35 cellular contexts compared by ENCODE assay signal in the genomic region with DNA sequence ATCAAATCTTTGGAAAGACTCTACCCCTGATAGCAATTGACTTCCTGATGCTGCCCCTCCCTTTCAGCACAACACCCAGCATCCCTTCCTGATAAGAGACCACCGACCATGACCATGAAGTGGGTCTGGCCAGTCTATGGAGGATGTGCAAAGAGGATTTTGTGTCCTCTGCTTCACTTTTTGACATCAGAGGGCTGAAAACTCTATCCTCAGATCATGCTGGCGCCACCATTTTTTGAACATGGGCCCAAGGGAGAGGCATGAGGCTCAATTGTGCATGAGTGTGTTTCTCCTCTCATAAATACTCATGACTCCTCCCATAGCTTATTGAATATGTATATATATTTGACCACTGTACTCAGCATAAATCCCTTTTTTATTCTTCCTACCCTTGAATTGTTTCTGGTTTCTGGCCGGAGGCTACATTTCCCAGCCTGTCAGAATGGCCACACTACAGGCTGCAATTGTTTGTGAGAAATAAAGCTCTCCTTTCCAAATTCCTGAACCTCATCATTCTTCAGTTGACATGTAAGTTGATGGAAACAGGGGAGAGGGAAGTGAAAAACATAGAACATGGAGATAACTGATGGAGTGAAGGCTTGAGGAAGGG.
"Had no signal": no experiment of that assay in that cellular context is flagged by ENCODE, and none has a peak within 500 bp of the region (broad histone marks: within the 10 kb centered on the region; RNA-seq: fewer than 3 reads in every experiment).

No MANE protein-coding gene starts in this region.

- H3K4me3 Mint-ChIP-seq: activated B cell treated with CpG ODN at 0.5 μM for 24 hours; activated CD4-positive, alpha-beta memory T cell treated with anti-CD3 and anti-CD28 coated beads for 36 hours; activated CD4-positive, alpha-beta T cell treated with anti-CD3 and anti-CD28 coated beads, Interleukin-2, amount 10 ng/mL, durations not matched to agents 24 days and 14 days; activated CD8-positive, alpha-beta T cell treated with anti-CD3 and anti-CD28 coated beads for 36 hours; activated naive CD4-positive, alpha-beta T cell treated with anti-CD3 and anti-CD28 coated beads for 36 hours; activated naive CD8-positive, alpha-beta T cell treated with anti-CD3 and anti-CD28 coated beads for 36 hours; activated T-cell treated with anti-CD3 and anti-CD28 coated beads, Interleukin-2, amount 50 U/mL, for 4 hours; activated T-cell treated with anti-CD3 and anti-CD28 coated beads, Interleukin-2, amount 50 U/mL, for 72 hours; activated T-helper 1 cell treated with anti-CD3 and anti-CD28 coated beads, Interleukin-12 subunit alpha, Interleukin-12 subunit beta, Interleukin-2, Interleukin-4 antibody, amounts not matched to agents 30 ng/mL and 10 ng/mL and 1 ng/mL, durations not matched to agents 14 hours and 24 hours and 36 hours; activated T-helper 17 cell treated with anti-CD3 and anti-CD28 coated beads, Interleukin-2, amount 50 U/mL, for 72 hours; T-helper 1 cell treated with Interleukin-12 subunit alpha and Interleukin-12 subunit beta and Interleukin-4 antibody, amounts not matched to agents 30 μg/mL and 1 μg/mL, for 36 hours; T-helper 2 cell treated with Interferon-gamma antibody and Interleukin-4, amounts not matched to agents 5 μg/mL and 100 μg/mL, for 36 hours had no signal

- H3K27ac Mint-ChIP-seq: activated B cell treated with CpG ODN at 0.5 μM for 24 hours; activated CD4-positive, alpha-beta memory T cell treated with anti-CD3 and anti-CD28 coated beads for 36 hours; activated CD4-positive, alpha-beta T cell treated with anti-CD3 and anti-CD28 coated beads, Interleukin-2, amount 10 ng/mL, durations not matched to agents 24 days and 14 days; activated CD8-positive, alpha-beta T cell treated with anti-CD3 and anti-CD28 coated beads for 36 hours; activated naive CD4-positive, alpha-beta T cell treated with anti-CD3 and anti-CD28 coated beads for 36 hours; activated naive CD8-positive, alpha-beta T cell treated with anti-CD3 and anti-CD28 coated beads for 36 hours; activated T-cell treated with anti-CD3 and anti-CD28 coated beads, Interleukin-2, amount 50 U/mL, for 72 hours; activated T-helper 1 cell treated with anti-CD3 and anti-CD28 coated beads, Interleukin-12 subunit alpha, Interleukin-12 subunit beta, Interleukin-2, Interleukin-4 antibody, amounts not matched to agents 30 ng/mL and 10 ng/mL and 1 ng/mL, durations not matched to agents 14 hours and 24 hours and 36 hours; activated T-helper 17 cell treated with anti-CD3 and anti-CD28 coated beads, Interleukin-2, amount 50 U/mL, for 72 hours; T-helper 1 cell treated with Interleukin-12 subunit alpha and Interleukin-12 subunit beta and Interleukin-4 antibody, amounts not matched to agents 30 μg/mL and 1 μg/mL, for 36 hours; T-helper 2 cell treated with Interferon-gamma antibody and Interleukin-4, amounts not matched to agents 5 μg/mL and 100 μg/mL, for 36 hours had no signal

- H3K9me3 Mint-ChIP-seq: activated CD4-positive, alpha-beta memory T cell treated with anti-CD3 and anti-CD28 coated beads for 36 hours; activated CD4-positive, alpha-beta T cell treated with anti-CD3 and anti-CD28 coated beads, Interleukin-2, amount 10 ng/mL, durations not matched to agents 24 days and 14 days; activated CD8-positive, alpha-beta T cell treated with anti-CD3 and anti-CD28 coated beads for 36 hours; activated naive CD4-positive, alpha-beta T cell treated with anti-CD3 and anti-CD28 coated beads for 36 hours; activated naive CD4-positive, alpha-beta T cell treated with anti-CD3 and anti-CD28 coated beads, Interleukin-2, amount 50 U/mL, for 72 hours; activated T-cell treated with anti-CD3 and anti-CD28 coated beads, Interleukin-2, amount 50 U/mL, for 4 hours; activated T-cell treated with anti-CD3 and anti-CD28 coated beads, Interleukin-2, amount 50 U/mL, for 72 hours; activated T-helper 1 cell treated with anti-CD3 and anti-CD28 coated beads, Interleukin-12 subunit alpha, Interleukin-12 subunit beta, Interleukin-2, Interleukin-4 antibody, amounts not matched to agents 30 ng/mL and 10 ng/mL and 1 ng/mL, durations not matched to agents 14 hours and 24 hours and 36 hours; T-helper 1 cell treated with Interleukin-12 subunit alpha and Interleukin-12 subunit beta and Interleukin-4 antibody, amounts not matched to agents 30 μg/mL and 1 μg/mL, for 36 hours; T-helper 2 cell treated with Interferon-gamma antibody and Interleukin-4, amounts not matched to agents 5 μg/mL and 100 μg/mL, for 36 hours had no signal

- H3K27me3 Mint-ChIP-seq: activated CD4-positive, alpha-beta memory T cell treated with anti-CD3 and anti-CD28 coated beads for 36 hours had no signal

- DNase-seq: activated B cell treated with CpG ODN at 0.5 μM for 24 hours; activated CD4-positive, alpha-beta memory T cell treated with anti-CD3 and anti-CD28 coated beads for 36 hours; activated CD4-positive, alpha-beta T cell treated with anti-CD3 and anti-CD28 coated beads for 4 hours; activated CD4-positive, alpha-beta T cell treated with anti-CD3 and anti-CD28 coated beads, Interleukin-2, amount 10 ng/mL, durations not matched to agents 24 days and 14 days; activated CD4-positive, alpha-beta T cell treated with anti-CD3 and anti-CD28 coated beads, Interleukin-2, amount 50 U/mL, for 1 hour; activated CD4-positive, alpha-beta T cell treated with anti-CD3 and anti-CD28 coated beads, Interleukin-2, amount 50 U/mL, for 4 hours; activated CD4-positive, CD25-positive, alpha-beta regulatory T cell treated with anti-CD3 and anti-CD28 coated beads, Interleukin-2, amount 50 U/mL, for 72 hours; activated CD8-positive, alpha-beta memory T cell treated with anti-CD3 and anti-CD28 coated beads, Interleukin-2, amount 50 U/mL, for 4 hours; activated CD8-positive, alpha-beta T cell treated with anti-CD3 and anti-CD28 coated beads for 36 hours; activated effector memory CD4-positive, alpha-beta T cell treated with anti-CD3 and anti-CD28 coated beads, Interleukin-2, amount 50 U/mL, for 16 hours; activated gamma-delta T cell treated with Interleukin-2 at 50 U/mL for 16 hours; activated naive CD4-positive, alpha-beta T cell; activated naive CD4-positive, alpha-beta T cell treated with anti-CD3 and anti-CD28 coated beads for 36 hours; activated naive CD4-positive, alpha-beta T cell treated with anti-CD3 and anti-CD28 coated beads, Interleukin-2, amount 50 U/mL, for 16 hours; activated naive CD8-positive, alpha-beta T cell treated with anti-CD3 and anti-CD28 coated beads for 36 hours; activated T-cell treated with anti-CD3 and anti-CD28 coated beads for 4 hours; activated T-cell treated with anti-CD3 and anti-CD28 coated beads, Interleukin-2, amount 50 U/mL, for 1 hour; activated T-cell treated with anti-CD3 and anti-CD28 coated beads, Interleukin-2, amount 50 U/mL, for 4 hours; activated T-cell treated with anti-CD3 and anti-CD28 coated beads, Interleukin-2, amount 50 U/mL, for 72 hours; adrenal gland; amniotic stem cell; aorta; body of pancreas; brain microvascular endothelial cell; central memory CD4-positive, alpha-beta T cell; T-helper 1 cell; T-helper 2 cell; T-helper 9 cell had no signal

- H3K9me3 ChIP-seq: adrenal gland, body of pancreas, breast epithelium had no signal

- H3K27me3 ChIP-seq: body of pancreas, brain microvascular endothelial cell had no signal

- ATAC-seq: activated CD8-positive, alpha-beta T cell treated with anti-CD3 and anti-CD28 coated beads for 36 hours; activated naive CD4-positive, alpha-beta T cell treated with anti-CD3 and anti-CD28 coated beads, Interleukin-2, amount 50 U/mL, for 72 hours; activated T-cell treated with anti-CD3 and anti-CD28 coated beads, Interleukin-2, amount 50 U/mL, for 4 hours; activated T-cell treated with anti-CD3 and anti-CD28 coated beads, Interleukin-2, amount 50 U/mL, for 72 hours; activated T-helper 17 cell treated with anti-CD3 and anti-CD28 coated beads, Interleukin-2, amount 50 U/mL, for 72 hours; body of pancreas had no signal

- H3K27ac ChIP-seq: adrenal gland, body of pancreas, brain microvascular endothelial cell, breast epithelium, VCaP had no signal

- H3K4me3 ChIP-seq: adrenal gland, body of pancreas, breast epithelium had no signal

- H3K4me1 Mint-ChIP-seq: activated B cell treated with CpG ODN at 0.5 μM for 24 hours; activated CD4-positive, alpha-beta T cell treated with anti-CD3 and anti-CD28 coated beads, Interleukin-2, amount 10 ng/mL, durations not matched to agents 24 days and 14 days; activated T-helper 17 cell treated with anti-CD3 and anti-CD28 coated beads, Interleukin-2, amount 50 U/mL, for 72 hours had no signal

- H3K4me1 ChIP-seq: adrenal gland, breast epithelium had no signal

- H3K36me3 ChIP-seq: adrenal gland, brain microvascular endothelial cell, breast epithelium had no signal

- H3K36me3 Mint-ChIP-seq: activated CD4-positive, alpha-beta memory T cell treated with anti-CD3 and anti-CD28 coated beads for 36 hours; activated naive CD4-positive, alpha-beta T cell treated with anti-CD3 and anti-CD28 coated beads, Interleukin-2, amount 50 U/mL, for 72 hours; activated naive CD8-positive, alpha-beta T cell treated with anti-CD3 and anti-CD28 coated beads for 36 hours had no signal
